Comparison of ENCODE assay signal across 1 cellular context in the genomic region with DNA sequence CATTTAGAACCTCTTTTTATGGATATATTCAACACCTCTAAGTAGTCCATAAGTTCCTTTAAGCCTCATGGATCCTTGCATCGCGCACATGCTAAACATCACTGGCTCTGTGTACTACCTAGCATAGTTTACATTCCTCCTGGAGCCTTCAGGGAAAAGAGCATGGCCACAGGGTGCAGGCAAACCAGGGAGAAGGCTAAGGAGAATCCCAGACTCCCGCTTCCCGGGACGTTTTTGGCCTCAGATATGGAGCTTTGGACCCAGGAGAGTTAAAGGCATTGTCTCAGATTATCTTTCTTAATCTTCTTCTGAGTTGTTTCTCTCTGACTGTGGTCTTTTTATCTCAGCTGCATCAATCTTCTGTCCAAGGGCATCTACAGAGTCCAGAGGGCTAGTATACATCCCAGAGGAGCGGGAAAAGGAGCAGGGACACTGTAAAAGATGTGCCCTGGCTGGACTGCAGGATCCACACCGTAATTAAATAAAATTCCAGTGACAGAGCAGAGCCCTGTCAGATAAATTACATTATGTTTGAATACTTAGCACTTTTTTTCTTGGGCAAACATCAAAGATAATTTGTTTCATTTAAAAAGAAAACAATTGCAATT.
TF ChIP-seq lines count a peak whose summit lies in the region.

No MANE protein-coding gene starts in this region.

TF ChIP-seq in H1, 55 proteins besides CTCF, POLR2A, EP300 and RAD21:
- TF ChIP-seq E2F6 (IDR thresholded peaks at IDR 0.05) (0 out of 2 replicates have a peak, but pooled peaks have one; percentile 21), PHF8 (conservative IDR thresholded peaks at IDR 0.05; ENCODE audit: low read depth, low read length) (no peak), EZH2 (IDR thresholded peaks at IDR 0.05; ENCODE audit: low read depth, low read length, severe bottlenecking) (no peak), SP2 (IDR thresholded peaks at IDR 0.05; ENCODE audit: low read length) (no peak), TAF1 (IDR thresholded peaks at IDR 0.05; ENCODE audit: low read depth, low read length) (no peak)
- TF ChIP-seq, protein P1, sequence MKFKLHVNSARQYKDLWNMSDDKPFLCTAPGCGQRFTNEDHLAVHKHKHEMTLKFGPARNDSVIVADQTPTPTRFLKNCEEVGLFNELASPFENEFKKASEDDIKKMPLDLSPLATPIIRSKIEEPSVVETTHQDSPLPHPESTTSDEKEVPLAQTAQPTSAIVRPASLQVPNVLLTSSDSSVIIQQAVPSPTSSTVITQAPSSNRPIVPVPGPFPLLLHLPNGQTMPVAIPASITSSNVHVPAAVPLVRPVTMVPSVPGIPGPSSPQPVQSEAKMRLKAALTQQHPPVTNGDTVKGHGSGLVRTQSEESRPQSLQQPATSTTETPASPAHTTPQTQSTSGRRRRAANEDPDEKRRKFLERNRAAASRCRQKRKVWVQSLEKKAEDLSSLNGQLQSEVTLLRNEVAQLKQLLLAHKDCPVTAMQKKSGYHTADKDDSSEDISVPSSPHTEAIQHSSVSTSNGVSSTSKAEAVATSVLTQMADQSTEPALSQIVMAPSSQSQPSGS (IDR thresholded peaks at IDR 0.05; ENCODE audit: low read length), result no peak
TF ChIP-seq in H1: peak in this region for 1.
